ENCODE assay signal across 8 cellular contexts in genomic region chr16:67561501-67561823, GRCh38. TPM values are rescaled to one million over a fixed set of nuclear protein-coding genes. Genes with fewer than 3 reads are reported as not detected.
DNase-seq lines count a peak whose midpoint lies in the region; ATAC-seq and TF ChIP-seq lines count a peak whose summit lies in the region.

No MANE protein-coding gene starts in this region.

- TF ChIP-seq CTCF in adrenal gland (IDR thresholded peaks at IDR 0.05) (peak in 1 of 6 experiments; percentile 5), left lung (IDR thresholded peaks at IDR 0.05) (no peak)

- H3K4me3 ChIP-seq in adrenal gland (peak overlapping the region in 3 of 4 donors; percentile 13 to 99 (median 38)), left lung (peak overlapping the region; percentile 73 to 92)

- peak overlapping the region; percentile 89 for H3K4me3 Mint-ChIP-seq in activated CD4-positive, alpha-beta T cell treated with anti-CD3 and anti-CD28 coated beads, Interleukin-2, amount 10 ng/mL, durations not matched to agents 24 days and 14 days

- no peak for ATAC-seq in left lung
- ATAC-seq in GM19324 (IDR thresholded peaks at IDR 0.05; ENCODE audit: low FRiP score, unreplicated experiment), result no peak

- TF ChIP-seq POLR2A in adrenal gland (IDR thresholded peaks at IDR 0.05), result no peak

- peak overlapping the region; percentile 93 for H3K27ac Mint-ChIP-seq in activated CD4-positive, alpha-beta T cell treated with anti-CD3 and anti-CD28 coated beads, Interleukin-2, amount 10 ng/mL, durations not matched to agents 24 days and 14 days

- peaks cover 5% of the 10 kb centered on the region for H3K36me3 Mint-ChIP-seq in activated CD4-positive, alpha-beta T cell treated with anti-CD3 and anti-CD28 coated beads, Interleukin-2, amount 10 ng/mL, durations not matched to agents 24 days and 14 days (ENCODE audit: low read depth)

- peaks cover 32% of the 10 kb centered on the region for H3K4me1 Mint-ChIP-seq in activated CD4-positive, alpha-beta T cell treated with anti-CD3 and anti-CD28 coated beads, Interleukin-2, amount 10 ng/mL, durations not matched to agents 24 days and 14 days

- WGBS in adrenal gland, 4 donors, result 3 to 28% (median 5%) methylated on average over 2 to 8 of the region's 8 CpGs

- DNase-seq in activated CD4-positive, alpha-beta T cell treated with anti-CD3 and anti-CD28 coated beads, Interleukin-2, amount 10 ng/mL, durations not matched to agents 24 days and 14 days, result no peak
- DNase-seq in activated CD4-positive, alpha-beta T cell treated with anti-CD3 and anti-CD28 coated beads for 48 hours, result no peak
- DNase-seq in adrenal gland (peak in 2 of 7 donors; percentile 17 to 32), left lung (no peak), nucleus accumbens (lab: John Stamatoyannopoulos, UW) (no peak), GDM1 (lab: John Stamatoyannopoulos, UW) (no peak)

- no peaks in the 10 kb centered on the region for H3K27me3 ChIP-seq in adrenal gland
- no peaks in the 10 kb centered on the region for H3K27me3 ChIP-seq in left lung

- H3K27ac ChIP-seq in adrenal gland (peak overlapping the region; percentile 17 to 99 (median 99)), left lung (peak overlapping the region; percentile 99 to 100), temporal lobe (ENCODE audit: low read depth, low read length) (peak overlapping the region; percentile 90)

- no peaks in the 10 kb centered on the region for H3K27me3 Mint-ChIP-seq in activated CD4-positive, alpha-beta T cell treated with anti-CD3 and anti-CD28 coated beads, Interleukin-2, amount 10 ng/mL, durations not matched to agents 24 days and 14 days

- H3K9me3 ChIP-seq in adrenal gland (replicated peaks in 1 of 3), result no peaks in the 10 kb centered on the region
- H3K9me3 ChIP-seq in left lung, result no peaks in the 10 kb centered on the region

- no peaks in the 10 kb centered on the region for H3K9me3 Mint-ChIP-seq in activated CD4-positive, alpha-beta T cell treated with anti-CD3 and anti-CD28 coated beads, Interleukin-2, amount 10 ng/mL, durations not matched to agents 24 days and 14 days

- H3K4me1 ChIP-seq in adrenal gland (replicated peaks in 1 of 2), result peaks cover 6 to 21% of the 10 kb centered on the region in 2 donors
- H3K4me1 ChIP-seq in left lung, result peaks cover 4 to 45% of the 10 kb centered on the region in 2 donors

- H3K36me3 ChIP-seq in adrenal gland (replicated peaks in 1 of 2), result no peaks in the 10 kb centered on the region
- H3K36me3 ChIP-seq in left lung, result no peaks in the 10 kb centered on the region

- intact Hi-C loops in activated CD4-positive, alpha-beta T cell treated with anti-CD3 and anti-CD28 coated beads, Interleukin-2, amount 10 ng/mL, durations not matched to agents 24 days and 14 days (cut with micrococcal nuclease), result loop anchor here (5.0 kb wide), 1 partner anchor 46 kb away; no protein-coding TSS in a partner anchor
- intact Hi-C loops in adrenal gland (cut with DNase I) (loop anchor here (5.0 kb wide), 1 partner anchor 101 kb away; the partner anchor contains the start of genes ACD (in 2 of the 2) and PARD6A (in 2 of the 2)), left lung (cut with DNase I) (loop anchor here in 1 of 2 donors (5.0 kb wide), 1 partner anchor 106 kb away; the partner anchor contains the start of genes C16orf86 and ENKD1)

RNA-seq across cellular contexts. Expression of gene CTCF, which starts 0.9 kb away (rescaled TPM):
- total RNA-seq in activated CD4-positive, alpha-beta T cell treated with anti-CD3 and anti-CD28 coated beads, Interleukin-2, amount 10 ng/mL, durations not matched to agents 24 days and 14 days, result 60.2 and 62.5 TPM in 2 replicates
- total RNA-seq in adrenal gland (10 to 100 TPM; 24.8 to 53.5 (median 31.6) TPM), left lung (10 to 100 TPM; 27.8 to 35.1 TPM), temporal lobe (46.2 TPM)
- polyA plus RNA-seq in adrenal gland, result 10 to 100 TPM; 18.4 to 34.6 (median 27.4) TPM

RNA-seq across cellular contexts. Expression of gene RIPOR1, which starts 32.8 kb away (rescaled TPM):
- 23.3 and 27.7 TPM in 2 replicates for total RNA-seq in activated CD4-positive, alpha-beta T cell treated with anti-CD3 and anti-CD28 coated beads, Interleukin-2, amount 10 ng/mL, durations not matched to agents 24 days and 14 days
- total RNA-seq in adrenal gland, result 100 to 1,000 TPM in 1 of 8 donors, 10 to 100 TPM in 7; 34.6 to 168 (median 64.1) TPM
- polyA plus RNA-seq in adrenal gland, result 10 to 100 TPM; 19.6 to 83.5 (median 56.6) TPM
- total RNA-seq in left lung, result 100 to 1,000 TPM in 1 of 2 donors, 10 to 100 TPM in 1; 76.4 to 123 TPM
- total RNA-seq in temporal lobe, result 60.5 TPM
